8 cellular contexts compared by ENCODE assay signal in genomic region chr6:138403324-138403800, GRCh38. TPM values are rescaled to one million over a fixed set of nuclear protein-coding genes. Genes with fewer than 3 reads are reported as not detected.
DNase-seq lines count a peak whose midpoint lies in the region; ATAC-seq and TF ChIP-seq lines count a peak whose summit lies in the region.

No MANE protein-coding gene starts in this region.

- H3K36me3 Mint-ChIP-seq in neural crest cell (ENCODE audit: low read depth) = peaks cover 5% of the 10 kb centered on the region

- peak overlapping the region; percentile 89 for H3K4me3 Mint-ChIP-seq in neural crest cell

- DNase-seq in MV-4-11 (lab: John Stamatoyannopoulos, UW) = peak; percentile 47
- peak; percentile 71 for DNase-seq in activated CD8-positive, alpha-beta memory T cell treated with anti-CD3 and anti-CD28 coated beads, Interleukin-2, amount 50 U/mL, for 48 hours
- no peak for DNase-seq in fibroblast of the aortic adventitia (ENCODE audit: low read depth)
- DNase-seq in neural crest cell (ENCODE audit: low read depth, low spot score) = peak; percentile 48
- DNase-seq in vagina (ENCODE audit: extremely low spot score in 2 of 2) = no peak

- no peak for TF ChIP-seq POLR2A in vagina (IDR thresholded peaks at IDR 0.05)

- H3K9me3 Mint-ChIP-seq in neural crest cell = no peaks in the 10 kb centered on the region

- peak overlapping the region; percentile 35 for H3K27ac Mint-ChIP-seq in neural crest cell (ENCODE audit: unreplicated experiment)

- intact Hi-C loops in vagina (cut with DNase I) = no loop called here

- H3K27ac ChIP-seq in vagina = peak overlapping the region; percentile 96

- H3K4me3 ChIP-seq in fibroblast of the aortic adventitia (ENCODE audit: low read depth, low read length) (peak overlapping the region; percentile 75), vagina (peak overlapping the region; percentile 72 to 74)

- H3K36me3 ChIP-seq in ES-I3 (ENCODE audit: insufficient read depth, low read length) (no peaks in the 10 kb centered on the region; the same call in 1 of the 2 replicates), vagina (peaks cover 0 to 22% of the 10 kb centered on the region in 2 donors)

- ATAC-seq in GM21619 (IDR thresholded peaks at IDR 0.05; ENCODE audit: unreplicated experiment) (peak; percentile 12), GM18520 (IDR thresholded peaks at IDR 0.05; ENCODE audit: unreplicated experiment) (no peak)

- H3K9me3 ChIP-seq in ES-I3 (ENCODE audit: control insufficient read depth, insufficient read depth, low read length) (no peaks in the 10 kb centered on the region), vagina (no peaks in the 10 kb centered on the region)

- H3K4me1 Mint-ChIP-seq in neural crest cell = peaks cover 12% of the 10 kb centered on the region

- no peaks in the 10 kb centered on the region for H3K27me3 Mint-ChIP-seq in neural crest cell (ENCODE audit: low read depth)

- no peaks in the 10 kb centered on the region for H3K27me3 ChIP-seq in vagina

- H3K4me1 ChIP-seq in ES-I3 (ENCODE audit: insufficient read depth, low read length) (no peaks in the 10 kb centered on the region), vagina (peaks cover 34% of the 10 kb centered on the region)

- peak overlapping the region; percentile 90 for H3K9ac ChIP-seq in ES-I3 (ENCODE audit: low read depth, low read length)

- TF ChIP-seq CTCF in fibroblast of the aortic adventitia (IDR thresholded peaks at IDR 0.05; ENCODE audit: insufficient read depth, low read length) (peak; percentile 9), neural crest cell (conservative IDR thresholded peaks at IDR 0.05) (no peak), vagina (IDR thresholded peaks at IDR 0.05) (no peak)

RNA-seq across cellular contexts. Expression of gene HEBP2, which starts 0.7 kb away (rescaled TPM):
- total RNA-seq in fibroblast of the aortic adventitia (ENCODE audit: low replicate concordance) (17.1 and 40.7 TPM in 2 replicates), neural crest cell (26.5 and 31.5 TPM in 2 replicates), vagina (62.4 TPM)

RNA-seq across cellular contexts. Expression of gene SMIM28, which starts 25.7 kb away (rescaled TPM):
- total RNA-seq in fibroblast of the aortic adventitia (ENCODE audit: low replicate concordance) = not detected in 2 replicates
- total RNA-seq in neural crest cell = not detected in 2 replicates
- not detected for total RNA-seq in vagina

Comparison
In these comparisons a context has a peak if more than half of its experiments do, and no peak if none do; other contexts are left out.
1. DNase-seq: peak in MV-4-11 (single experiment), activated CD8-positive, alpha-beta memory T cell treated with anti-CD3 and anti-CD28 coated beads, Interleukin-2, amount 50 U/mL, for 48 hours (single experiment) and neural crest cell (single experiment); none in fibroblast of the aortic adventitia (single experiment) and vagina (0 of 2).